Comparison of ENCODE assay signal across 1 cellular context in the genomic region with DNA sequence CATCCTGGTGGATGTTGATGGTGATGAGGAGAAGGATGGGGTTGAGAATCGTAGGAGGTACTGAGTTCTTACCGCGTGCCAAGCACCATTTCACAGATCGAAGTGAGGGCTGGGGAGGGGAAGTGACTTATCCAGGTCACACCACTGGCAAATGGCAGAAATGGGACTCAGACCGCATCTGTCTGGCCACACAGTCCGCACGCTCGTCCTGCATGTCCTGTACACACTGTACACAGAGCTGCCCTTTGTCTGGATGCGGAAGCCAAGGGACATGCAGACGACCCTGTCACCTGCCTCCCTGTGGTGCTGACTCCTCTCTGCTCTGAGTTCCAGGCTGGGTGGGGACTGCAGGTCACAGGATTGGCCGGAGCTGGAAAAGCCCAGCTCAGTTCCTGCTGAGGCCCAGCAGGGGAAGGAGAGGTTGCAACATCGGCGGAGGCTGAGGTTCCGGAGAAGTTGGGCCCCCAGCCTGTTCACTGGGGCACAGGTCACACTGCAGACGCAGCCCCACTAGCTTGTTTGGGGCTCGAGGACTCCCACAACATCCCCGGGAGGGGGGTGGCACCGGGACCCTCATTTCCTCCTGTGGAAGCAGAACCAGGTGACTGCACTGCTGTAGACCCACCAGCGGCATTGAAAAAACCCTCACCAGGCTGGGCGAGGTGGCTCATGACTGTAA.
TF ChIP-seq lines count a peak whose summit lies in the region.

No MANE protein-coding gene starts in this region.

TF ChIP-seq in HepG2, 621 proteins besides CTCF, POLR2A, EP300 and RAD21 (continued from another document and continues in another):
- TF ChIP-seq, protein P1, sequence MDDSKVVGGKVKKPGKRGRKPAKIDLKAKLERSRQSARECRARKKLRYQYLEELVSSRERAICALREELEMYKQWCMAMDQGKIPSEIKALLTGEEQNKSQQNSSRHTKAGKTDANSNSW (CRISPR knock-in tag; IDR thresholded peaks at IDR 0.05; ENCODE audit: borderline replicate concordance), result no peak; the same call in 1 of the 2 replicates
- TF ChIP-seq CENPX (CRISPR knock-in tag; IDR thresholded peaks at IDR 0.05), result no peak
- TF ChIP-seq DPF2 (CRISPR knock-in tag; IDR thresholded peaks at IDR 0.05; ENCODE audit: borderline replicate concordance, low read depth), result peak; percentile 95
- TF ChIP-seq PPARG (CRISPR knock-in tag; conservative IDR thresholded peaks at IDR 0.05), result peak; percentile 100
- peak; percentile 96; the same call in 1 of the 2 replicates for TF ChIP-seq ZBTB42 (CRISPR knock-in tag; IDR thresholded peaks at IDR 0.05)
- TF ChIP-seq ZFP36 (IDR thresholded peaks at IDR 0.05; ENCODE audit: borderline replicate concordance, low read depth, low read length, partially characterized antibody), result no peak
- TF ChIP-seq ZFY (CRISPR knock-in tag; IDR thresholded peaks at IDR 0.05), result peak; percentile 69
- TF ChIP-seq FLYWCH1 (CRISPR knock-in tag; IDR thresholded peaks at IDR 0.05), result no peak
- TF ChIP-seq, protein P2, sequence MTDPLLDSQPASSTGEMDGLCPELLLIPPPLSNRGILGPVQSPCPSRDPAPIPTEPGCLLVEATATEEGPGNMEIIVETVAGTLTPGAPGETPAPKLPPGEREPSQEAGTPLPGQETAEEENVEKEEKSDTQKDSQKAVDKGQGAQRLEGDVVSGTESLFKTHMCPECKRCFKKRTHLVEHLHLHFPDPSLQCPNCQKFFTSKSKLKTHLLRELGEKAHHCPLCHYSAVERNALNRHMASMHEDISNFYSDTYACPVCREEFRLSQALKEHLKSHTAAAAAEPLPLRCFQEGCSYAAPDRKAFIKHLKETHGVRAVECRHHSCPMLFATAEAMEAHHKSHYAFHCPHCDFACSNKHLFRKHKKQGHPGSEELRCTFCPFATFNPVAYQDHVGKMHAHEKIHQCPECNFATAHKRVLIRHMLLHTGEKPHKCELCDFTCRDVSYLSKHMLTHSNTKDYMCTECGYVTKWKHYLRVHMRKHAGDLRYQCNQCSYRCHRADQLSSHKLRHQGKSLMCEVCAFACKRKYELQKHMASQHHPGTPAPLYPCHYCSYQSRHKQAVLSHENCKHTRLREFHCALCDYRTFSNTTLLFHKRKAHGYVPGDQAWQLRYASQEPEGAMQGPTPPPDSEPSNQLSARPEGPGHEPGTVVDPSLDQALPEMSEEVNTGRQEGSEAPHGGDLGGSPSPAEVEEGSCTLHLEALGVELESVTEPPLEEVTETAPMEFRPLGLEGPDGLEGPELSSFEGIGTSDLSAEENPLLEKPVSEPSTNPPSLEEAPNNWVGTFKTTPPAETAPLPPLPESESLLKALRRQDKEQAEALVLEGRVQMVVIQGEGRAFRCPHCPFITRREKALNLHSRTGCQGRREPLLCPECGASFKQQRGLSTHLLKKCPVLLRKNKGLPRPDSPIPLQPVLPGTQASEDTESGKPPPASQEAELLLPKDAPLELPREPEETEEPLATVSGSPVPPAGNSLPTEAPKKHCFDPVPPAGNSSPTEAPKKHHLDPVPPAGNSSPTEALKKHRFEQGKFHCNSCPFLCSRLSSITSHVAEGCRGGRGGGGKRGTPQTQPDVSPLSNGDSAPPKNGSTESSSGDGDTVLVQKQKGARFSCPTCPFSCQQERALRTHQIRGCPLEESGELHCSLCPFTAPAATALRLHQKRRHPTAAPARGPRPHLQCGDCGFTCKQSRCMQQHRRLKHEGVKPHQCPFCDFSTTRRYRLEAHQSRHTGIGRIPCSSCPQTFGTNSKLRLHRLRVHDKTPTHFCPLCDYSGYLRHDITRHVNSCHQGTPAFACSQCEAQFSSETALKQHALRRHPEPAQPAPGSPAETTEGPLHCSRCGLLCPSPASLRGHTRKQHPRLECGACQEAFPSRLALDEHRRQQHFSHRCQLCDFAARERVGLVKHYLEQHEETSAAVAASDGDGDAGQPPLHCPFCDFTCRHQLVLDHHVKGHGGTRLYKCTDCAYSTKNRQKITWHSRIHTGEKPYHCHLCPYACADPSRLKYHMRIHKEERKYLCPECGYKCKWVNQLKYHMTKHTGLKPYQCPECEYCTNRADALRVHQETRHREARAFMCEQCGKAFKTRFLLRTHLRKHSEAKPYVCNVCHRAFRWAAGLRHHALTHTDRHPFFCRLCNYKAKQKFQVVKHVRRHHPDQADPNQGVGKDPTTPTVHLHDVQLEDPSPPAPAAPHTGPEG (CRISPR knock-in tag; IDR thresholded peaks at IDR 0.05), result peak; percentile 13; the same call in 1 of the 2 replicates
- TF ChIP-seq YEATS4 (CRISPR knock-in tag; IDR thresholded peaks at IDR 0.05; ENCODE audit: borderline replicate concordance), result peak; percentile 61; the same call in 1 of the 2 replicates
- TF ChIP-seq TCF7L2 (IDR thresholded peaks at IDR 0.05; ENCODE audit: low read depth, low read length), result no peak
- peak; percentile 99 for TF ChIP-seq SKI (IDR thresholded peaks at IDR 0.05; ENCODE audit: partially characterized antibody)
- TF ChIP-seq ZNF496 (CRISPR knock-in tag; IDR thresholded peaks at IDR 0.05; ENCODE audit: insufficient replicate concordance), result no peak
- TF ChIP-seq ZNF557 (CRISPR knock-in tag; IDR thresholded peaks at IDR 0.05), result no peak
- TF ChIP-seq ZNF24 (IDR thresholded peaks at IDR 0.05), result no peak
- TF ChIP-seq CREB1 (IDR thresholded peaks at IDR 0.05), result no peak
- TF ChIP-seq CREB1 (CRISPR knock-in tag; IDR thresholded peaks at IDR 0.05), result no peak; the same call in 1 of the 2 replicates
- TF ChIP-seq ADNP (CRISPR knock-in tag; IDR thresholded peaks at IDR 0.05), result no peak; the same call in 1 of the 2 replicates
- peak; percentile 97 for TF ChIP-seq ZNF747 (CRISPR knock-in tag; IDR thresholded peaks at IDR 0.05; ENCODE audit: borderline replicate concordance)
- TF ChIP-seq ZNF33B (CRISPR knock-in tag; IDR thresholded peaks at IDR 0.05), result peak; percentile 96
- TF ChIP-seq RFXAP (CRISPR knock-in tag; IDR thresholded peaks at IDR 0.05; ENCODE audit: borderline replicate concordance), result peak; percentile 95; the same call in 1 of the 2 replicates
- no peak for TF ChIP-seq HNRNPH1 (optimal IDR thresholded peaks at IDR 0.05; ENCODE audit: low read depth, low read length)
- TF ChIP-seq, protein P3, sequence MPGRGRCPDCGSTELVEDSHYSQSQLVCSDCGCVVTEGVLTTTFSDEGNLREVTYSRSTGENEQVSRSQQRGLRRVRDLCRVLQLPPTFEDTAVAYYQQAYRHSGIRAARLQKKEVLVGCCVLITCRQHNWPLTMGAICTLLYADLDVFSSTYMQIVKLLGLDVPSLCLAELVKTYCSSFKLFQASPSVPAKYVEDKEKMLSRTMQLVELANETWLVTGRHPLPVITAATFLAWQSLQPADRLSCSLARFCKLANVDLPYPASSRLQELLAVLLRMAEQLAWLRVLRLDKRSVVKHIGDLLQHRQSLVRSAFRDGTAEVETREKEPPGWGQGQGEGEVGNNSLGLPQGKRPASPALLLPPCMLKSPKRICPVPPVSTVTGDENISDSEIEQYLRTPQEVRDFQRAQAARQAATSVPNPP (CRISPR knock-in tag; IDR thresholded peaks at IDR 0.05), result no peak
- TF ChIP-seq ZNF329 (CRISPR knock-in tag; IDR thresholded peaks at IDR 0.05; ENCODE audit: low read depth), result no peak
- TF ChIP-seq, protein P4, sequence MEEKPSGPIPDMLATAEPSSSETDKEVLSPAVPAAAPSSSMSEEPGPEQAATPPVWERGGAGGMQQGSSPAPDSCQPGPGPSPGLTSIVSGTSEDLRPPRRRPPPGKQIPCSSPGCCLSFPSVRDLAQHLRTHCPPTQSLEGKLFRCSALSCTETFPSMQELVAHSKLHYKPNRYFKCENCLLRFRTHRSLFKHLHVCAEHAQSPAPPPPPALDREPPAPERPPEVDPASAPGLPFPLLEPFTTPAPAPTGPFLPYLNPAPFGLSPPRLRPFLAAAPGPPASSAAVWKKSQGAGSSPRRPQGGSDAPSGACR (CRISPR knock-in tag; IDR thresholded peaks at IDR 0.05), result peak; percentile 98
- TF ChIP-seq CHD4 (IDR thresholded peaks at IDR 0.05; ENCODE audit: borderline replicate concordance, low read length), result no peak
- no peak for TF ChIP-seq IRX3 (CRISPR knock-in tag; IDR thresholded peaks at IDR 0.05; ENCODE audit: borderline replicate concordance, low read depth)
- TF ChIP-seq, protein P5, sequence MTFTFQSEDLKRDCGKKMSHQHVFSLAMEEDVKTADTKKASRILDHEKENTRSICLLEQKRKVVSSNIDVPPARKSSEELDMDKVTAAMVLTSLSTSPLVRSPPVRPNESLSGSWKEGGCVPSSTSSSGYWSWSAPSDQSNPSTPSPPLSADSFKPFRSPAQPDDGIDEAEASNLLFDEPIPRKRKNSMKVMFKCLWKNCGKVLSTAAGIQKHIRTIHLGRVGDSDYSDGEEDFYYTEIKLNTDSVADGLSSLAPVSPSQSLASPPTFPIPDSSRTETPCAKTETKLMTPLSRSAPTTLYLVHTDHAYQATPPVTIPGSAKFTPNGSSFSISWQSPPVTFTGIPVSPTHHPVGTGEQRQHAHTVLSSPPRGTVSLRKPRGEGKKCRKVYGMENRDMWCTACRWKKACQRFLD (CRISPR knock-in tag; IDR thresholded peaks at IDR 0.05; ENCODE audit: borderline replicate concordance), result 0 out of 2 replicates have a peak, but pooled peaks have one; percentile 30
- peak; percentile 95 for TF ChIP-seq NCOA2 (CRISPR knock-in tag; IDR thresholded peaks at IDR 0.05)
- no peak; the same call in 1 of the 2 replicates for TF ChIP-seq HOXA9 (CRISPR knock-in tag; IDR thresholded peaks at IDR 0.05; ENCODE audit: borderline replicate concordance)
- peak; percentile 98 for TF ChIP-seq CEBPB (IDR thresholded peaks at IDR 0.05; ENCODE audit: borderline replicate concordance, low read depth, low read length)
- TF ChIP-seq KLF13 (CRISPR knock-in tag; IDR thresholded peaks at IDR 0.05), result 0 out of 2 replicates have a peak, but pooled peaks have one; percentile 61
- TF ChIP-seq ERF (CRISPR knock-in tag; IDR thresholded peaks at IDR 0.05), result peak; percentile 98
- TF ChIP-seq SIX1 (CRISPR knock-in tag; IDR thresholded peaks at IDR 0.05; ENCODE audit: borderline replicate concordance), result peak; percentile 69; the same call in 1 of the 2 replicates
- TF ChIP-seq, protein P6, sequence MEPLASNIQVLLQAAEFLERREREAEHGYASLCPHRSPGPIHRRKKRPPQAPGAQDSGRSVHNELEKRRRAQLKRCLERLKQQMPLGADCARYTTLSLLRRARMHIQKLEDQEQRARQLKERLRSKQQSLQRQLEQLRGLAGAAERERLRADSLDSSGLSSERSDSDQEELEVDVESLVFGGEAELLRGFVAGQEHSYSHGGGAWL (CRISPR knock-in tag; IDR thresholded peaks at IDR 0.05), result peak; percentile 53
- no peak for TF ChIP-seq ZNF841 (CRISPR knock-in tag; IDR thresholded peaks at IDR 0.05; ENCODE audit: borderline replicate concordance)
- TF ChIP-seq ZNF619 (CRISPR knock-in tag; IDR thresholded peaks at IDR 0.05), result 0 out of 2 replicates have a peak, but pooled peaks have one; percentile 67
- TF ChIP-seq ZBTB21 (CRISPR knock-in tag; IDR thresholded peaks at IDR 0.05), result 0 out of 2 replicates have a peak, but pooled peaks have one; percentile 15
- 0 out of 2 replicates have a peak, but pooled peaks have one; percentile 26 for TF ChIP-seq ZFP36L2 (CRISPR knock-in tag; IDR thresholded peaks at IDR 0.05)
- peak; percentile 84 for TF ChIP-seq ZFX (CRISPR knock-in tag; IDR thresholded peaks at IDR 0.05; ENCODE audit: low read depth)
- peak; percentile 88; the same call in 1 of the 2 replicates for TF ChIP-seq MIER3 (CRISPR knock-in tag; IDR thresholded peaks at IDR 0.05; ENCODE audit: borderline replicate concordance)
- TF ChIP-seq, protein P7, sequence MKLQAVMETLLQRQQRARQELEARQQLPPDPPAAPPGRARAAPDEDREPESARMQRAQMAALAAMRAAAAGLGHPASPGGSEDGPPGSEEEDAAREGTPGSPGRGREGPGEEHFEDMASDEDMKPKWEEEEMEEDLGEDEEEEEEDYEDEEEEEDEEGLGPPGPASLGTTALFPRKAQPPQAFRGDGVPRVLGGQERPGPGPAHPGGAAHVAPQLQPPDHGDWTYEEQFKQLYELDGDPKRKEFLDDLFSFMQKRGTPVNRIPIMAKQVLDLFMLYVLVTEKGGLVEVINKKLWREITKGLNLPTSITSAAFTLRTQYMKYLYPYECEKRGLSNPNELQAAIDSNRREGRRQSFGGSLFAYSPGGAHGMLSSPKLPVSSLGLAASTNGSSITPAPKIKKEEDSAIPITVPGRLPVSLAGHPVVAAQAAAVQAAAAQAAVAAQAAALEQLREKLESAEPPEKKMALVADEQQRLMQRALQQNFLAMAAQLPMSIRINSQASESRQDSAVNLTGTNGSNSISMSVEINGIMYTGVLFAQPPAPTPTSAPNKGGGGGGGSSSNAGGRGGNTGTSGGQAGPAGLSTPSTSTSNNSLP (IDR thresholded peaks at IDR 0.05; ENCODE audit: low read depth, low read length), result no peak
- TF ChIP-seq SIN3A (IDR thresholded peaks at IDR 0.05; ENCODE audit: borderline replicate concordance, low read depth, low read length), result 0 out of 2 replicates have a peak, but pooled peaks have one; percentile 13
- no peak for TF ChIP-seq ZNF180 (CRISPR knock-in tag; IDR thresholded peaks at IDR 0.05; ENCODE audit: borderline replicate concordance, low read depth)
- peak; percentile 32; the same call in 1 of the 2 replicates for TF ChIP-seq NFYC (CRISPR knock-in tag; IDR thresholded peaks at IDR 0.05)
- no peak for TF ChIP-seq GTF3A (CRISPR knock-in tag; conservative IDR thresholded peaks at IDR 0.05)
- no peak for TF ChIP-seq NR3C1 (CRISPR knock-in tag; IDR thresholded peaks at IDR 0.05)
- TF ChIP-seq ZNF780A (CRISPR knock-in tag; IDR thresholded peaks at IDR 0.05), result peak; percentile 95; the same call in 1 of the 2 replicates
- TF ChIP-seq, protein P8, sequence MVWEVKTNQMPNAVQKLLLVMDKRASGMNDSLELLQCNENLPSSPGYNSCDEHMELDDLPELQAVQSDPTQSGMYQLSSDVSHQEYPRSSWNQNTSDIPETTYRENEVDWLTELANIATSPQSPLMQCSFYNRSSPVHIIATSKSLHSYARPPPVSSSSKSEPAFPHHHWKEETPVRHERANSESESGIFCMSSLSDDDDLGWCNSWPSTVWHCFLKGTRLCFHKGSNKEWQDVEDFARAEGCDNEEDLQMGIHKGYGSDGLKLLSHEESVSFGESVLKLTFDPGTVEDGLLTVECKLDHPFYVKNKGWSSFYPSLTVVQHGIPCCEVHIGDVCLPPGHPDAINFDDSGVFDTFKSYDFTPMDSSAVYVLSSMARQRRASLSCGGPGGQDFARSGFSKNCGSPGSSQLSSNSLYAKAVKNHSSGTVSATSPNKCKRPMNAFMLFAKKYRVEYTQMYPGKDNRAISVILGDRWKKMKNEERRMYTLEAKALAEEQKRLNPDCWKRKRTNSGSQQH (CRISPR knock-in tag; IDR thresholded peaks at IDR 0.05; ENCODE audit: low read depth), result peak; percentile 79
- TF ChIP-seq ARHGAP35 (CRISPR knock-in tag; IDR thresholded peaks at IDR 0.05; ENCODE audit: borderline replicate concordance), result no peak
